Comparison of ENCODE assay signal across 1 cellular context in genomic region chr2:74031203-74031602, GRCh38.
TF ChIP-seq lines count a peak whose summit lies in the region.

No MANE protein-coding gene starts in this region.

TF ChIP-seq in WTC11, 78 proteins besides CTCF, POLR2A, EP300 and RAD21 (continued from another document):
- TF ChIP-seq MAX (CRISPR knock-in tag; IDR thresholded peaks at IDR 0.05) = no peak
TF ChIP-seq in WTC11: peak in this region for 0.
